Comparison of ENCODE assay signal across 26 cellular contexts in genomic region chr11:9914064-9914463, GRCh38.
"Had no signal": no experiment of that assay in that cellular context is flagged by ENCODE, and none has a peak within 500 bp of the region (broad histone marks: within the 10 kb centered on the region; RNA-seq: fewer than 3 reads in every experiment).

No MANE protein-coding gene starts in this region.

- H3K27ac Mint-ChIP-seq: activated CD4-positive, alpha-beta memory T cell treated with anti-CD3 and anti-CD28 coated beads for 36 hours; activated CD4-positive, alpha-beta T cell treated with anti-CD3 and anti-CD28 coated beads, Interleukin-2, amount 10 ng/mL, durations not matched to agents 7 days and 5 days; activated naive CD4-positive, alpha-beta T cell treated with anti-CD3 and anti-CD28 coated beads, Interleukin-2, amount 50 U/mL, for 72 hours; activated naive CD8-positive, alpha-beta T cell treated with anti-CD3 and anti-CD28 coated beads, Interleukin-2, amount 50 U/mL, for 24 hours; T-cell had no signal

- H3K27ac ChIP-seq: brain microvascular endothelial cell, cardiac muscle cell, KMS-11, Peyer's patch, VCaP had no signal

- H3K27me3 Mint-ChIP-seq: activated CD4-positive, alpha-beta memory T cell treated with anti-CD3 and anti-CD28 coated beads for 36 hours; activated CD4-positive, alpha-beta T cell treated with anti-CD3 and anti-CD28 coated beads, Interleukin-2, amount 10 ng/mL, durations not matched to agents 7 days and 5 days; activated naive CD8-positive, alpha-beta T cell treated with anti-CD3 and anti-CD28 coated beads, Interleukin-2, amount 50 U/mL, for 24 hours; T-cell had no signal

- H3K9me3 Mint-ChIP-seq: activated CD4-positive, alpha-beta memory T cell treated with anti-CD3 and anti-CD28 coated beads for 36 hours; activated CD4-positive, alpha-beta T cell treated with anti-CD3 and anti-CD28 coated beads, Interleukin-2, amount 10 ng/mL, durations not matched to agents 7 days and 5 days; activated naive CD4-positive, alpha-beta T cell treated with anti-CD3 and anti-CD28 coated beads, Interleukin-2, amount 50 U/mL, for 72 hours; activated naive CD8-positive, alpha-beta T cell treated with anti-CD3 and anti-CD28 coated beads, Interleukin-2, amount 50 U/mL, for 24 hours; activated T-cell treated with anti-CD3 and anti-CD28 coated beads, Interleukin-2, amount 50 U/mL, for 4 hours; T-cell had no signal

- H3K4me3 ChIP-seq: cardiac muscle cell, Peyer's patch had no signal

- H3K9me3 ChIP-seq: Peyer's patch had no signal

- ATAC-seq: activated naive CD4-positive, alpha-beta T cell treated with anti-CD3 and anti-CD28 coated beads, Interleukin-2, amount 50 U/mL, for 72 hours; activated naive CD8-positive, alpha-beta T cell treated with anti-CD3 and anti-CD28 coated beads, Interleukin-2, amount 50 U/mL, for 24 hours; activated T-cell treated with anti-CD3 and anti-CD28 coated beads, Interleukin-2, amount 50 U/mL, for 4 hours; T-cell had no signal

- H3K4me1 ChIP-seq: Peyer's patch had no signal

- H3K4me1 Mint-ChIP-seq: activated CD4-positive, alpha-beta T cell treated with anti-CD3 and anti-CD28 coated beads, Interleukin-2, amount 10 ng/mL, durations not matched to agents 7 days and 5 days; activated naive CD8-positive, alpha-beta T cell treated with anti-CD3 and anti-CD28 coated beads, Interleukin-2, amount 50 U/mL, for 24 hours; T-cell had no signal

- H3K36me3 Mint-ChIP-seq: activated CD4-positive, alpha-beta memory T cell treated with anti-CD3 and anti-CD28 coated beads for 36 hours; activated naive CD4-positive, alpha-beta T cell treated with anti-CD3 and anti-CD28 coated beads, Interleukin-2, amount 50 U/mL, for 72 hours had no signal

- H3K4me3 Mint-ChIP-seq: activated CD4-positive, alpha-beta memory T cell treated with anti-CD3 and anti-CD28 coated beads for 36 hours; activated CD4-positive, alpha-beta T cell treated with anti-CD3 and anti-CD28 coated beads, Interleukin-2, amount 10 ng/mL, durations not matched to agents 7 days and 5 days; activated naive CD8-positive, alpha-beta T cell treated with anti-CD3 and anti-CD28 coated beads, Interleukin-2, amount 50 U/mL, for 24 hours; activated T-cell treated with anti-CD3 and anti-CD28 coated beads, Interleukin-2, amount 50 U/mL, for 4 hours; T-cell had no signal

- H3K27me3 ChIP-seq: brain microvascular endothelial cell, cardiac muscle cell, Peyer's patch had no signal

- DNase-seq: activated CD4-positive, alpha-beta memory T cell treated with anti-CD3 and anti-CD28 coated beads for 36 hours; activated CD4-positive, alpha-beta T cell treated with anti-CD3 and anti-CD28 coated beads, Interleukin-2, amount 10 ng/mL, durations not matched to agents 7 days and 5 days; activated CD4-positive, CD25-positive, alpha-beta regulatory T cell; activated CD8-positive, alpha-beta memory T cell treated with anti-CD3 and anti-CD28 coated beads for 24 hours; activated effector memory CD4-positive, alpha-beta T cell treated with anti-CD3 and anti-CD28 coated beads, Interleukin-2, amount 50 U/mL, for 16 hours; activated naive CD4-positive, alpha-beta T cell treated with Interleukin-2 at 50 U/mL for 16 hours; activated naive CD8-positive, alpha-beta T cell treated with anti-CD3 and anti-CD28 coated beads, Interleukin-2, amount 50 U/mL, for 24 hours; activated T-cell treated with anti-CD3 and anti-CD28 coated beads, Interleukin-2, amount 50 U/mL, for 4 hours; brain microvascular endothelial cell; NCI-H1092; NCI-H1417; NCI-H1930; NCI-H2107; NCI-H2171 treated with DMSO at 0.1 percent for 48 hours; NCI-H345; NCI-H510A treated with DMSO at 0.1 percent for 48 hours; NCI-H69; NK-92 treated with Interleukin-12 subunit alpha and Interleukin-12 subunit beta, amount 100 ng/mL, for 24 hours; Peyer's patch; SHP77 treated with DMSO at 0.1 percent for 48 hours; T-cell; T-helper 2 cell had no signal

- H3K36me3 ChIP-seq: brain microvascular endothelial cell, cardiac muscle cell had no signal
